14 cellular contexts compared by ENCODE assay signal in the genomic region with DNA sequence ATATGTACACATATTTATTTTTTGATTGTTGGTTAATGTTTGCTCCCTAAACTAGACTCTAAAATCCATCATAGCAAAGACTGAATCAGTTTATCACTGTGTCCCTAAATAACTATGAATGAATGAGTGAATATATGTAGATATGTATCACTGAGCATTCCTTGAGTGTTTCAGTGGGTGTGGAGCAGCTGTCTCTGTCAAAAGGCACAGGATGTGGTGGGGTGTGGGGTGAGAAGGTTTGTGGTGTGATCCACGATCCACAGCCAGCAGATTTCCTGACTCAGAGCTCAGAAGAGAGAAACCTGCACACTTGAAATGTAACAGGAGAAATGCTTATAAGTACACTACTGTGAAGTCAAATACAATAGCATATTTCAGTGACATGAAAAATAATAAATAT.
DNase-seq lines count a peak whose midpoint lies in the region; ATAC-seq and TF ChIP-seq lines count a peak whose summit lies in the region.
"Had no signal": no experiment of that assay in that cellular context is flagged by ENCODE, and none has a peak within 500 bp of the region (broad histone marks: within the 10 kb centered on the region; RNA-seq: fewer than 3 reads in every experiment).

No MANE protein-coding gene starts in this region.

- ATAC-seq in central memory CD8-positive, alpha-beta T cell (replicated peaks; ENCODE audit: extremely low read depth, poor library complexity, severe bottlenecking): no peak
- no peak for ATAC-seq in GM21619 (IDR thresholded peaks at IDR 0.05; ENCODE audit: unreplicated experiment)
- ATAC-seq in HG02571 (IDR thresholded peaks at IDR 0.05; ENCODE audit: unreplicated experiment): no peak
- ATAC-seq: T-helper 17 cell had no signal

- peak overlapping the region; percentile 21 for H3K4me3 Mint-ChIP-seq in central memory CD8-positive, alpha-beta T cell
- H3K4me3 Mint-ChIP-seq: naive B cell, T-helper 17 cell had no signal

- peaks cover 3% of the 10 kb centered on the region for H3K36me3 Mint-ChIP-seq in central memory CD8-positive, alpha-beta T cell (ENCODE audit: insufficient read depth)
- H3K36me3 Mint-ChIP-seq: naive B cell had no signal

- peaks cover 42% of the 10 kb centered on the region for H3K27me3 Mint-ChIP-seq in central memory CD8-positive, alpha-beta T cell
- H3K27me3 Mint-ChIP-seq: naive B cell had no signal

- CTCF ChIA-PET in BJ (lab: Yijun Ruan, JAX): interaction anchor here (0.8 to 1.5 kb wide), 3 partner anchors 22 to 45 kb away, joined by 3 to 6 read pairs (median 4); no protein-coding TSS in a partner anchor

- H3K4me1 Mint-ChIP-seq in central memory CD8-positive, alpha-beta T cell: peaks cover 12% of the 10 kb centered on the region
- H3K4me1 Mint-ChIP-seq: naive B cell, T-helper 17 cell had no signal

- H3K27me3 ChIP-seq in BJ (ENCODE audit: control insufficient read depth, insufficient read depth, low read length): no peaks in the 10 kb centered on the region

- H3K27ac ChIP-seq in coronary artery: no peak overlapping the region
- H3K27ac ChIP-seq: KMS-11 had no signal

- POLR2A ChIA-PET in BJ (lab: Charles Lee): interaction anchor here (0.6 kb wide), 1 partner anchor 20 kb away, joined by 3 read pairs; no protein-coding TSS in a partner anchor

- no peaks in the 10 kb centered on the region for H3K9me3 Mint-ChIP-seq in central memory CD8-positive, alpha-beta T cell

- H3K36me3 ChIP-seq in BJ (ENCODE audit: control insufficient read depth, insufficient read depth, low read length): no peaks in the 10 kb centered on the region

- DNase-seq in BJ (ENCODE audit: low read depth): peak; percentile 83
- DNase-seq in Jurkat, Clone E6-1 (ENCODE audit: low read depth, low spot score): peak; percentile 54
- no peak for DNase-seq in central memory CD8-positive, alpha-beta T cell (ENCODE audit: low spot score in 2 of 2)
- DNase-seq in myocyte (ENCODE audit: low read depth): peak; percentile 97
- no peak for DNase-seq in coronary artery (ENCODE audit: low spot score)
- DNase-seq in SIG-M5 (lab: John Stamatoyannopoulos, UW): no peak
- DNase-seq: Calu3; naive B cell; OCI-M1; stimulated activated CD4-positive, alpha-beta T cell treated with anti-CD3 and anti-CD28 coated beads, Interleukin-12 subunit alpha, Interleukin-12 subunit beta, amount 100 ng/mL, for 4 hours; T-helper 17 cell had no signal

- no peak overlapping the region for H3K27ac Mint-ChIP-seq in central memory CD8-positive, alpha-beta T cell (ENCODE audit: low read depth)
- H3K27ac Mint-ChIP-seq: naive B cell, T-helper 17 cell had no signal

- H3K4me3 ChIP-seq in BJ (ENCODE audit: low read depth, low read length) (no peak overlapping the region), coronary artery (no peak overlapping the region)
- H3K4me3 ChIP-seq in Jurkat, Clone E6-1 (ENCODE audit: low read length): no peak overlapping the region

- TF ChIP-seq CTCF in BJ (IDR thresholded peaks at IDR 0.05; ENCODE audit: insufficient read depth, low read depth, low read length): no peak
- no peak for TF ChIP-seq CTCF in coronary artery (IDR thresholded peaks at IDR 0.05)

Comparison
In these comparisons a context has a peak if more than half of its experiments do, and no peak if none do; other contexts are left out.
1. DNase-seq: peak in BJ (single experiment), Jurkat, Clone E6-1 (single experiment) and myocyte (single experiment); none in central memory CD8-positive, alpha-beta T cell (0 of 2), coronary artery (single experiment) and SIG-M5 (single experiment).